Comparison of ENCODE assay signal across 17 cellular contexts in the genomic region with DNA sequence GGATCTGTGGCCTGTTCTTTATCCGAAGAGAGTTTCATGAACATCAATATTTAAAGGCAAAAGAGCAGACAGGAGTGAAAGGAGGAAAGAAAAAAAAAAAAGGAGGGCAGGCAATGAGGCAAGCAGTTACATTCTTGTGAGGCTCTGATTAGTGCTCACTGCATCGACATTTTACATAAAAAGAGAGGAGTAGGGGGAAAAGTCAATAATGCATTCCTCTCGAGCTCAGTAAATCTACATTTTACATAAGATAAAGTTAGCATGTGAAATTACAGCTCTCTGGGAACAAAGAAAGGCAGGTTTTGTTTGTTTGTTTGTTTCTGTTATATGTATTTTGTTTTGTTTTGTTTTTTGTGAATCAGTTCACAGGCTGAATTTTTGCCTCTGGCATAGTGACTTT.
"Had no signal": no experiment of that assay in that cellular context is flagged by ENCODE, and none has a peak within 500 bp of the region (broad histone marks: within the 10 kb centered on the region; RNA-seq: fewer than 3 reads in every experiment).

No MANE protein-coding gene starts in this region.

- DNase-seq: activated CD4-positive, alpha-beta memory T cell treated with anti-CD3 and anti-CD28 coated beads, Interleukin-2, amount 10 ng/mL, durations not matched to agents 7 days and 5 days; activated CD4-positive, alpha-beta T cell treated with anti-CD3 and anti-CD28 coated beads for 36 hours; activated T-cell treated with anti-CD3 and anti-CD28 coated beads, Interleukin-2, amount 50 U/mL, for 24 hours; adrenal gland; central memory CD4-positive, alpha-beta T cell; colonic mucosa; left ventricle myocardium superior; mesenchymal stem cell; nephron progenitor cell; pancreas; T-helper 17 cell; WERI-Rb-1 had no signal

- FAIRE-seq: pancreas had no signal

- H3K79me2 ChIP-seq: hepatocyte had no signal

- ATAC-seq: activated CD4-positive, alpha-beta T cell treated with anti-CD3 and anti-CD28 coated beads for 36 hours; left ventricle myocardium superior; pancreas; stimulated activated effector memory CD8-positive, alpha-beta T cell treated with anti-CD3 and anti-CD28 coated beads, Interleukin-12 subunit alpha, Interleukin-12 subunit beta, amount 100 ng/mL, for 72 hours; T-helper 17 cell had no signal

- H3K27ac ChIP-seq: adrenal gland, colonic mucosa, esophagus muscularis mucosa, hepatocyte, pancreas, thoracic aorta, WERI-Rb-1 had no signal

- H3K36me3 ChIP-seq: adrenal gland, colonic mucosa, esophagus muscularis mucosa, pancreas, thoracic aorta, WERI-Rb-1 had no signal

- H3K27ac Mint-ChIP-seq: activated CD4-positive, alpha-beta memory T cell treated with anti-CD3 and anti-CD28 coated beads, Interleukin-2, amount 10 ng/mL, durations not matched to agents 7 days and 5 days; activated CD4-positive, alpha-beta T cell treated with anti-CD3 and anti-CD28 coated beads for 36 hours; activated naive CD4-positive, alpha-beta T cell treated with anti-CD3 and anti-CD28 coated beads, Interleukin-2, amount 50 U/mL, for 24 hours; activated T-cell treated with anti-CD3 and anti-CD28 coated beads, Interleukin-2, amount 50 U/mL, for 24 hours; nephron progenitor cell; stimulated activated effector memory CD8-positive, alpha-beta T cell treated with anti-CD3 and anti-CD28 coated beads, Interleukin-12 subunit alpha, Interleukin-12 subunit beta, amount 100 ng/mL, for 72 hours; T-helper 17 cell had no signal

- H3K4me3 ChIP-seq: adrenal gland, colonic mucosa, esophagus muscularis mucosa, hepatocyte, pancreas, thoracic aorta had no signal

- H3K4me2 ChIP-seq: hepatocyte had no signal

- H3K4me3 Mint-ChIP-seq: activated CD4-positive, alpha-beta memory T cell treated with anti-CD3 and anti-CD28 coated beads, Interleukin-2, amount 10 ng/mL, durations not matched to agents 7 days and 5 days; activated CD4-positive, alpha-beta T cell treated with anti-CD3 and anti-CD28 coated beads for 36 hours; activated naive CD4-positive, alpha-beta T cell treated with anti-CD3 and anti-CD28 coated beads, Interleukin-2, amount 50 U/mL, for 24 hours; activated T-cell treated with anti-CD3 and anti-CD28 coated beads, Interleukin-2, amount 50 U/mL, for 24 hours; nephron progenitor cell; stimulated activated effector memory CD8-positive, alpha-beta T cell treated with anti-CD3 and anti-CD28 coated beads, Interleukin-12 subunit alpha, Interleukin-12 subunit beta, amount 100 ng/mL, for 72 hours; T-helper 17 cell had no signal

- H3K4me1 ChIP-seq: colonic mucosa had no signal

- H3K4me1 Mint-ChIP-seq: activated CD4-positive, alpha-beta memory T cell treated with anti-CD3 and anti-CD28 coated beads, Interleukin-2, amount 10 ng/mL, durations not matched to agents 7 days and 5 days; activated CD4-positive, alpha-beta T cell treated with anti-CD3 and anti-CD28 coated beads for 36 hours; activated naive CD4-positive, alpha-beta T cell treated with anti-CD3 and anti-CD28 coated beads, Interleukin-2, amount 50 U/mL, for 24 hours; T-helper 17 cell had no signal

- H3K36me3 Mint-ChIP-seq: activated naive CD4-positive, alpha-beta T cell treated with anti-CD3 and anti-CD28 coated beads, Interleukin-2, amount 50 U/mL, for 24 hours had no signal

- H3K27me3 ChIP-seq: adrenal gland, colonic mucosa, esophagus muscularis mucosa, hepatocyte, pancreas had no signal

- H3K9me3 Mint-ChIP-seq: activated CD4-positive, alpha-beta memory T cell treated with anti-CD3 and anti-CD28 coated beads, Interleukin-2, amount 10 ng/mL, durations not matched to agents 7 days and 5 days; activated naive CD4-positive, alpha-beta T cell treated with anti-CD3 and anti-CD28 coated beads, Interleukin-2, amount 50 U/mL, for 24 hours; activated T-cell treated with anti-CD3 and anti-CD28 coated beads, Interleukin-2, amount 50 U/mL, for 24 hours; nephron progenitor cell; stimulated activated effector memory CD8-positive, alpha-beta T cell treated with anti-CD3 and anti-CD28 coated beads, Interleukin-12 subunit alpha, Interleukin-12 subunit beta, amount 100 ng/mL, for 72 hours had no signal

- H2AFZ ChIP-seq: hepatocyte had no signal

- H3K9me3 ChIP-seq: colonic mucosa, esophagus muscularis mucosa, pancreas, thoracic aorta had no signal
